In genomic region chr22:44331881-44332714, GRCh38 we compare ENCODE assay signal across 9 cellular contexts. TPM values are rescaled to one million over a fixed set of nuclear protein-coding genes. Genes with fewer than 3 reads are reported as not detected.
A peak's percentile ranks its signal among the peaks of the same experiment; 100 is the strongest.
DNase-seq lines count a peak whose midpoint lies in the region; ATAC-seq and TF ChIP-seq lines count a peak whose summit lies in the region.
"Had no signal": no experiment of that assay in that cellular context is flagged by ENCODE, and none has a peak within 500 bp of the region (broad histone marks: within the 10 kb centered on the region; RNA-seq: fewer than 3 reads in every experiment).

No MANE protein-coding gene starts in this region.

- peaks cover 4% of the 10 kb centered on the region; the same call in 1 of the 2 replicates for H3K27me3 ChIP-seq in iPS DF 6.9 (ENCODE audit: control insufficient read depth, insufficient read depth, low read length)

- peaks cover 39% of the 10 kb centered on the region for H3K27me3 Mint-ChIP-seq in activated T-cell treated with anti-CD3 and anti-CD28 coated beads, Interleukin-2, amount 50 U/mL, for 4 hours (ENCODE audit: low read depth)
- peaks cover 40% of the 10 kb centered on the region for H3K27me3 Mint-ChIP-seq in activated T-helper 1 cell treated with anti-CD3 and anti-CD28 coated beads, Interleukin-12 subunit alpha, Interleukin-12 subunit beta, Interleukin-2, Interleukin-4 antibody, amounts not matched to agents 30 ng/mL and 10 ng/mL and 1 ng/mL, durations not matched to agents 14 hours and 24 hours and 36 hours (ENCODE audit: insufficient read depth)
- peaks cover 48% of the 10 kb centered on the region for H3K27me3 Mint-ChIP-seq in type B pancreatic cell

- H3K27ac ChIP-seq in iPS DF 6.9 (ENCODE audit: low read length) = no peak overlapping the region
- H3K27ac ChIP-seq: KMS-11 had no signal

- peak overlapping the region; percentile 20; the same call in 1 of the 2 replicates for H3K4me3 ChIP-seq in iPS DF 6.9 (ENCODE audit: low read length)

- peak overlapping the region; percentile 62 for H3K4me3 Mint-ChIP-seq in activated T-cell treated with anti-CD3 and anti-CD28 coated beads, Interleukin-2, amount 50 U/mL, for 4 hours
- H3K4me3 Mint-ChIP-seq in activated T-helper 1 cell treated with anti-CD3 and anti-CD28 coated beads, Interleukin-12 subunit alpha, Interleukin-12 subunit beta, Interleukin-2, Interleukin-4 antibody, amounts not matched to agents 30 ng/mL and 10 ng/mL and 1 ng/mL, durations not matched to agents 14 hours and 24 hours and 36 hours = peak overlapping the region; percentile 23
- peak overlapping the region; percentile 84 for H3K4me3 Mint-ChIP-seq in type B pancreatic cell

- H3K4me1 Mint-ChIP-seq in activated T-cell treated with anti-CD3 and anti-CD28 coated beads, Interleukin-2, amount 50 U/mL, for 4 hours (ENCODE audit: low read depth) = peaks cover 13% of the 10 kb centered on the region
- H3K4me1 Mint-ChIP-seq in activated T-helper 1 cell treated with anti-CD3 and anti-CD28 coated beads, Interleukin-12 subunit alpha, Interleukin-12 subunit beta, Interleukin-2, Interleukin-4 antibody, amounts not matched to agents 30 ng/mL and 10 ng/mL and 1 ng/mL, durations not matched to agents 14 hours and 24 hours and 36 hours (ENCODE audit: low read depth) = peaks cover 11% of the 10 kb centered on the region
- H3K4me1 Mint-ChIP-seq in type B pancreatic cell (ENCODE audit: unreplicated experiment) = peaks cover 21% of the 10 kb centered on the region

- intact Hi-C loops in activated T-helper 1 cell treated with anti-CD3 and anti-CD28 coated beads, Interleukin-12 subunit alpha, Interleukin-12 subunit beta, Interleukin-2, Interleukin-4 antibody, amounts not matched to agents 30 ng/mL and 10 ng/mL and 1 ng/mL, durations not matched to agents 14 hours and 24 hours and 36 hours (cut with micrococcal nuclease) = loop anchor here (10.0 kb wide), 1 partner anchor 137 kb away; no protein-coding TSS in a partner anchor

- H3K36me3 Mint-ChIP-seq in activated T-cell treated with anti-CD3 and anti-CD28 coated beads, Interleukin-2, amount 50 U/mL, for 4 hours (ENCODE audit: insufficient read depth) = no peaks in the 10 kb centered on the region
- H3K36me3 Mint-ChIP-seq in activated T-helper 1 cell treated with anti-CD3 and anti-CD28 coated beads, Interleukin-12 subunit alpha, Interleukin-12 subunit beta, Interleukin-2, Interleukin-4 antibody, amounts not matched to agents 30 ng/mL and 10 ng/mL and 1 ng/mL, durations not matched to agents 14 hours and 24 hours and 36 hours (ENCODE audit: low read depth) = no peaks in the 10 kb centered on the region
- H3K36me3 Mint-ChIP-seq in type B pancreatic cell = no peaks in the 10 kb centered on the region

- no peak for DNase-seq in activated T-cell treated with anti-CD3 and anti-CD28 coated beads, Interleukin-2, amount 50 U/mL, for 4 hours
- no peak for DNase-seq in activated T-cell treated with anti-CD3 and anti-CD28 coated beads, Interleukin-2, amount 50 U/mL, for 48 hours
- no peak for DNase-seq in activated T-helper 1 cell treated with anti-CD3 and anti-CD28 coated beads, Interleukin-12 subunit alpha, Interleukin-12 subunit beta, Interleukin-2, Interleukin-4 antibody, amounts not matched to agents 30 ng/mL and 10 ng/mL and 1 ng/mL, durations not matched to agents 14 hours and 24 hours and 36 hours (ENCODE audit: low spot score)
- DNase-seq in iPS DF 6.9 (ENCODE audit: low read depth, low spot score) (no peak), type B pancreatic cell (ENCODE audit: extremely low spot score, unreplicated experiment) (no peak), superior temporal gyrus (ENCODE audit: extremely low spot score) (no peak)

- no peak overlapping the region for H3K27ac Mint-ChIP-seq in activated T-helper 1 cell treated with anti-CD3 and anti-CD28 coated beads, Interleukin-12 subunit alpha, Interleukin-12 subunit beta, Interleukin-2, Interleukin-4 antibody, amounts not matched to agents 30 ng/mL and 10 ng/mL and 1 ng/mL, durations not matched to agents 14 hours and 24 hours and 36 hours
- peak overlapping the region; percentile 25 for H3K27ac Mint-ChIP-seq in type B pancreatic cell

- no peak for ATAC-seq in activated T-cell treated with anti-CD3 and anti-CD28 coated beads, Interleukin-2, amount 50 U/mL, for 4 hours
- ATAC-seq in HG03378 (IDR thresholded peaks at IDR 0.05; ENCODE audit: unreplicated experiment) (no peak), GM19324 (IDR thresholded peaks at IDR 0.05; ENCODE audit: low FRiP score, unreplicated experiment) (no peak)

- H3K36me3 ChIP-seq in iPS DF 6.9 (ENCODE audit: control insufficient read depth, insufficient read depth, low read length) = no peaks in the 10 kb centered on the region

- H3K9me3 ChIP-seq in iPS DF 6.9 (ENCODE audit: control insufficient read depth, insufficient read depth, low read length) = no peaks in the 10 kb centered on the region

- peaks cover 9% of the 10 kb centered on the region for H3K4me1 ChIP-seq in iPS DF 6.9 (ENCODE audit: control insufficient read depth, insufficient read depth, low read length)

- no CpG with 5 or more reads among the region's 55 CpGs for WGBS in iPS DF 6.9 (ENCODE audit: insufficient coverage, insufficient read length)

- peak; percentile 39 for TF ChIP-seq CTCF in type B pancreatic cell (conservative IDR thresholded peaks at IDR 0.05)

- H3K9me3 Mint-ChIP-seq in activated T-cell treated with anti-CD3 and anti-CD28 coated beads, Interleukin-2, amount 50 U/mL, for 4 hours = no peaks in the 10 kb centered on the region
- H3K9me3 Mint-ChIP-seq in activated T-helper 1 cell treated with anti-CD3 and anti-CD28 coated beads, Interleukin-12 subunit alpha, Interleukin-12 subunit beta, Interleukin-2, Interleukin-4 antibody, amounts not matched to agents 30 ng/mL and 10 ng/mL and 1 ng/mL, durations not matched to agents 14 hours and 24 hours and 36 hours = no peaks in the 10 kb centered on the region
- H3K9me3 Mint-ChIP-seq in type B pancreatic cell = no peaks in the 10 kb centered on the region

RNA-seq across cellular contexts. Expression of gene SHISAL1, which starts 19.3 kb away (rescaled TPM):
- not detected for total RNA-seq in activated T-cell treated with anti-CD3 and anti-CD28 coated beads, Interleukin-2, amount 50 U/mL, for 4 hours
- total RNA-seq in activated T-helper 1 cell treated with anti-CD3 and anti-CD28 coated beads, Interleukin-12 subunit alpha, Interleukin-12 subunit beta, Interleukin-2, Interleukin-4 antibody, amounts not matched to agents 30 ng/mL and 10 ng/mL and 1 ng/mL, durations not matched to agents 14 hours and 24 hours and 36 hours = not detected in 2 replicates
- 2.3 and 2.8 TPM in 2 replicates for total RNA-seq in type B pancreatic cell (ENCODE audit: low replicate concordance)

Comparison
In these comparisons a context has a peak if more than half of its experiments do, and no peak if none do; other contexts are left out.
1. H3K4me3 Mint-ChIP-seq: peak in every context shown above with its lines; median percentile 84 in type B pancreatic cell; 62 in activated T-cell treated with anti-CD3 and anti-CD28 coated beads, Interleukin-2, amount 50 U/mL, for 4 hours; 23 in activated T-helper 1 cell treated with anti-CD3 and anti-CD28 coated beads, Interleukin-12 subunit alpha, Interleukin-12 subunit beta, Interleukin-2, Interleukin-4 antibody, amounts not matched to agents 30 ng/mL and 10 ng/mL and 1 ng/mL, durations not matched to agents 14 hours and 24 hours and 36 hours.